In the genomic region with DNA sequence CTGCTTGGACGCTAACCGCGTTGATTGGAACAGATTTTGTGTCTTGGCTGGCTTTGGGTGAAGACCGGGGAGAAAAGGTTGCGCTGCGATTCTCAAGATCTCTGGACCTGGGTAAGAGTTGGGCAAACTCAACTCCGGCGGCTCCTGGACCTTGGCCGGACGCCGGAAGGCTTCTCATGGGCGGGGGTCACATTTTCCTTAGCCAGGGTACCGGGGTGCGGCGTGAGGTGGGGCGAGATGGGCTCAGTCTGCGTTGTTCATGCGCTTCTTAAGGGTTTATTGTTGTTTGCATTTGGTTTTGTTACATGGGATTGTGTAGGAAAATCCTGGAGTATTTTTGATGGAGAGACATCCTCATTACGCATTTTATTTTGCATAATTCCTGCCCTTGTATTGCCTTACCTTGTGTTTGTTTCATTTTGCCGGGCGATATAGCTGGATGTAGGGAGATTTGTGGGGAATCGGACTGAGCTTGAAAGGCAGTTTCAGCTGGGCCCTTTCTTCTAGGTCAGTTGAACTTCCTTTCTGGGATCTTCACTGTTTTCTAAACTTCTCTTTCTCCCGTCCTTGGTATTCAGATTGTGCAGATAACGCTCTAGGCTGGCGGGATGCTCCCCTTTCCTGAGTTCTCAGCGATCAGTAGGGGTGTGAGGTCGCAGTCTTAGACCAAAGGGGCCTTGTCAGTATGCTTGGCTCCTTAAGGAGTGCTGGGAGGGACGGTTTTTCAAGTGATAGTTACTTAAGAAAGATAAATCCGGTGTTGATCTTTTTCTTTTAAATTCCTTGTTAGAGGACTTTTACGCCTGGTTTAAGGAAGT, we compare ENCODE assay signal across 1 cellular context.
TF ChIP-seq lines count a peak whose summit lies in the region.

No MANE protein-coding gene starts in this region.

TF ChIP-seq in HepG2, 621 proteins besides CTCF, POLR2A, EP300 and RAD21 (continued from another document):
- TF ChIP-seq, protein P1, sequence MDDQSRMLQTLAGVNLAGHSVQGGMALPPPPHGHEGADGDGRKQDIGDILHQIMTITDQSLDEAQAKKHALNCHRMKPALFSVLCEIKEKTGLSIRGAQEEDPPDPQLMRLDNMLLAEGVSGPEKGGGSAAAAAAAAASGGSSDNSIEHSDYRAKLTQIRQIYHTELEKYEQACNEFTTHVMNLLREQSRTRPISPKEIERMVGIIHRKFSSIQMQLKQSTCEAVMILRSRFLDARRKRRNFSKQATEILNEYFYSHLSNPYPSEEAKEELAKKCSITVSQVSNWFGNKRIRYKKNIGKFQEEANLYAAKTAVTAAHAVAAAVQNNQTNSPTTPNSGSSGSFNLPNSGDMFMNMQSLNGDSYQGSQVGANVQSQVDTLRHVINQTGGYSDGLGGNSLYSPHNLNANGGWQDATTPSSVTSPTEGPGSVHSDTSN (CRISPR knock-in tag; IDR thresholded peaks at IDR 0.05; ENCODE audit: borderline replicate concordance): no peak
- TF ChIP-seq ZNF577 (CRISPR knock-in tag; IDR thresholded peaks at IDR 0.05; ENCODE audit: borderline replicate concordance, low read depth): no peak
- TF ChIP-seq, protein P2, sequence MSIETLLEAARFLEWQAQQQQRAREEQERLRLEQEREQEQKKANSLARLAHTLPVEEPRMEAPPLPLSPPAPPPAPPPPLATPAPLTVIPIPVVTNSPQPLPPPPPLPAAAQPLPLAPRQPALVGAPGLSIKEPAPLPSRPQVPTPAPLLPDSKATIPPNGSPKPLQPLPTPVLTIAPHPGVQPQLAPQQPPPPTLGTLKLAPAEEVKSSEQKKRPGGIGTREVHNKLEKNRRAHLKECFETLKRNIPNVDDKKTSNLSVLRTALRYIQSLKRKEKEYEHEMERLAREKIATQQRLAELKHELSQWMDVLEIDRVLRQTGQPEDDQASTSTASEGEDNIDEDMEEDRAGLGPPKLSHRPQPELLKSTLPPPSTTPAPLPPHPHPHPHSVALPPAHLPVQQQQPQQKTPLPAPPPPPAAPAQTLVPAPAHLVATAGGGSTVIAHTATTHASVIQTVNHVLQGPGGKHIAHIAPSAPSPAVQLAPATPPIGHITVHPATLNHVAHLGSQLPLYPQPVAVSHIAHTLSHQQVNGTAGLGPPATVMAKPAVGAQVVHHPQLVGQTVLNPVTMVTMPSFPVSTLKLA (IDR thresholded peaks at IDR 0.05): no peak
